ENCODE assay signal across 9 cellular contexts in genomic region chr11:12657336-12657735, GRCh38.
"Had no signal": no experiment of that assay in that cellular context is flagged by ENCODE, and none has a peak within 500 bp of the region (broad histone marks: within the 10 kb centered on the region; RNA-seq: fewer than 3 reads in every experiment).

No MANE protein-coding gene starts in this region.

- ATAC-seq: GM23338, HCT116 had no signal

- H3K27ac ChIP-seq: GM23248 had no signal

- H3K9ac ChIP-seq: GM23248 had no signal

- H3K27ac Mint-ChIP-seq: GM23338, H9, HFFc6 had no signal

- H3K4me1 ChIP-seq: HAP-1 had no signal

- H3K36me3 ChIP-seq: HAP-1 had no signal

- H2AFZ ChIP-seq: GM23248, GM23338 had no signal

- DNase-seq: GM23248, GOT3, H7, H9, HCEC 1CT, HFFc6 had no signal

- H3K4me1 Mint-ChIP-seq: GM23338, H9 had no signal

- H3K4me3 ChIP-seq: GM23248, GM23338, HAP-1 had no signal

- H3K4me2 ChIP-seq: GM23338 had no signal

- H3K9me3 ChIP-seq: HAP-1 had no signal

- H3K4me3 Mint-ChIP-seq: GM23338, H9, HFFc6 had no signal
